ENCODE assay signal across 22 cellular contexts in the genomic region with DNA sequence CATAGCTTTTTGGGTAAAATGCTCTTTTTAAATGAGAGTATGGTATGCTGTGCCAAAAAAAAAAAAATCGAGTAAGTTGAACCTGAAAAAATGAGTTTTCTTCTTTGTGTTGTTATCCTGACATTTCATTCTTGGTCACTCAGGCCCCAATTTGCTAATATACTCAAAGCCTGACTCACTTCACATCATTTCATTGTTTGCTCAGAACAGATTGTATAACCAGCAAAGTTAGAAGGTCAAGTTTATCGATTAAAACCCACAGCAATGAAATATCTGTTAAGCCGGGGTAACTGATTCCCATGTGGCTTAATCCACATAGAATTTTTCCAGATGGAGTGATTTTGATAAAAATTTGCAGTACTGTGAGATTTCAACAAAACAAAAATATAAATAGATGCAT.
DNase-seq lines count a peak whose midpoint lies in the region; ATAC-seq, FAIRE-seq and TF ChIP-seq lines count a peak whose summit lies in the region.
"Had no signal": no experiment of that assay in that cellular context is flagged by ENCODE, and none has a peak within 500 bp of the region (broad histone marks: within the 10 kb centered on the region; RNA-seq: fewer than 3 reads in every experiment).

No MANE protein-coding gene starts in this region.

- ATAC-seq in IMR-90 (ENCODE audit: low read depth) (no peak), pancreas (no peak)
- ATAC-seq: HCT116 had no signal

- TF ChIP-seq POLR2A in IMR-90 (IDR thresholded peaks at IDR 0.05; ENCODE audit: low read depth, low read length), result no peak

- no peak overlapping the region for H2BK20ac ChIP-seq in IMR-90 (ENCODE audit: low read depth, low read length)

- dilution Hi-C loops in IMR-90 (cut with HindIII; ENCODE audit: low sequenced_read_pairs, unreplicated experiment), result no loop called here

- CTCF ChIA-PET in Calu3 (lab: Charles Lee) (no interaction called here), IMR-90 (lab: Yijun Ruan, JAX) (no interaction called here)

- BruUV-seq in Calu3 (replicated peaks; lab: Mats Ljungman, UMichigan) (no TSS peak), IMR-90 (replicated peaks; lab: Mats Ljungman, UMichigan) (no TSS peak)

- H3K27ac ChIP-seq in IMR-90 (ENCODE audit: insufficient read depth, low read length) (no peak overlapping the region), pancreas (no peak overlapping the region)
- H3K27ac ChIP-seq: GM23248 had no signal

- H3K18ac ChIP-seq in IMR-90 (ENCODE audit: low read depth, low read length), result no peak overlapping the region

- FAIRE-seq in pancreas (lab: Jason Lieb, UNC), result no peak
- FAIRE-seq: A204.1, D721Med, G401.6, GM12891, HTR-8/SVneo had no signal

- no peak overlapping the region for H2AFZ ChIP-seq in IMR-90 (replicated peaks; ENCODE audit: low read length, poor library complexity)
- H2AFZ ChIP-seq: GM23248 had no signal

- in situ Hi-C loops in IMR-90 (cut with MboI; ENCODE audit: low sequenced_read_pairs), result no loop called here

- no peaks in the 10 kb centered on the region for H3K27me3 ChIP-seq in IMR-90 (ENCODE audit: control insufficient read depth, insufficient read depth, low read length)
- H3K27me3 ChIP-seq in pancreas, result no peaks in the 10 kb centered on the region
- H3K27me3 ChIP-seq: BE2C had no signal

- H3K14ac ChIP-seq in IMR-90 (replicated peaks; ENCODE audit: low read depth, low read length), result no peak overlapping the region

- no CpG with 5 or more reads among the region's 3 CpGs for WGBS in IMR-90 (ENCODE audit: extremely low coverage in 2 of 2, insufficient read length in 1 of 2), 2 experiments
- WGBS in pancreas, 2 donors, result 14 to 21% methylated on average over 3 of the region's 3 CpGs

- no peaks in the 10 kb centered on the region for H3K27me3 Mint-ChIP-seq in Calu3 (ENCODE audit: unreplicated experiment)
- H3K27me3 Mint-ChIP-seq: CD4-positive, CD25-positive, alpha-beta regulatory T cell; CD8-positive, alpha-beta memory T cell had no signal

- no peaks in the 10 kb centered on the region for H4K20me1 ChIP-seq in IMR-90 (ENCODE audit: insufficient read depth, low read length)

- no peaks in the 10 kb centered on the region for H3K9me3 Mint-ChIP-seq in Calu3 (ENCODE audit: low read depth, unreplicated experiment)
- H3K9me3 Mint-ChIP-seq: HFFc6 had no signal

- POLR2A ChIA-PET in IMR-90 (lab: Charles Lee; ENCODE audit: unreplicated experiment), result no interaction called here

- H3K4me1 ChIP-seq in IMR-90 (ENCODE audit: control insufficient read depth, insufficient read depth, low read length), result no peaks in the 10 kb centered on the region
- H3K4me1 ChIP-seq in pancreas, result no peaks in the 10 kb centered on the region
- H3K4me1 ChIP-seq: BE2C had no signal

- no peak overlapping the region for H2AK9ac ChIP-seq in IMR-90 (replicated peaks; ENCODE audit: low read depth, low read length, poor library complexity)

- H3K9me1 ChIP-seq in IMR-90 (ENCODE audit: insufficient read depth, low read length), result no peaks in the 10 kb centered on the region

- intact Hi-C loops in Calu3 (cut with micrococcal nuclease; ENCODE audit: unreplicated experiment), result no loop called here
- intact Hi-C loops in IMR-90 (cut with micrococcal nuclease), result no loop called here
- intact Hi-C loops in pancreas (cut with DNase I), result no loop called here

- H3K27ac Mint-ChIP-seq in Calu3 (ENCODE audit: unreplicated experiment), result no peak overlapping the region
- H3K27ac Mint-ChIP-seq: CD4-positive, CD25-positive, alpha-beta regulatory T cell; HFFc6 had no signal

- H4K5ac ChIP-seq in IMR-90 (ENCODE audit: low read depth, low read length), result no peak overlapping the region

- TF ChIP-seq CTCF in Calu3 (IDR thresholded peaks at IDR 0.05; ENCODE audit: unreplicated experiment), result no peak
- TF ChIP-seq CTCF in IMR-90 (conservative IDR thresholded peaks at IDR 0.05; ENCODE audit: low read depth, low read length), result no peak
- no peak for TF ChIP-seq CTCF in pancreas (IDR thresholded peaks at IDR 0.05)

- H3K9me3 ChIP-seq in IMR-90 (ENCODE audit: control insufficient read depth, insufficient read depth, low read length), result no peaks in the 10 kb centered on the region
- H3K9me3 ChIP-seq in pancreas, result no peaks in the 10 kb centered on the region
- H3K9me3 ChIP-seq: BE2C had no signal

- H3K4me2 ChIP-seq in IMR-90 (ENCODE audit: low read depth, low read length), result no peak overlapping the region

- no peak overlapping the region for H2AK5ac ChIP-seq in IMR-90 (ENCODE audit: low read depth, low read length)

- no peak overlapping the region for H2BK5ac ChIP-seq in IMR-90 (ENCODE audit: low read depth, low read length, poor library complexity, severe bottlenecking)

- no peak overlapping the region for H2BK120ac ChIP-seq in IMR-90 (ENCODE audit: low read depth, low read length)

- DNase-seq in Calu3, result peak; percentile 1
- peak; percentile 3 for DNase-seq in IMR-90
- DNase-seq in NCI-H748 (lab: John Stamatoyannopoulos, UW; ENCODE audit: unreplicated experiment), result peak; percentile 57
- peak; percentile 25 for DNase-seq in fibroblast of peridontal ligament (ENCODE audit: extremely low read depth)
- no peak for DNase-seq in activated CD4-positive, alpha-beta T cell treated with anti-CD3 and anti-CD28 coated beads, Interleukin-2, amount 50 U/mL, for 48 hours
- no peak for DNase-seq in germinal center (ENCODE audit: low spot score)
- no peak for DNase-seq in kidney tubule cell (ENCODE audit: low spot score)
- DNase-seq in pancreas, result no peak
- DNase-seq: ACHN; BE2C; C1 segment of cervical spinal cord; CD4-positive, CD25-positive, alpha-beta regulatory T cell; CD8-positive, alpha-beta memory T cell; COR-L47; GM23248; HFFc6 had no signal

- TF ChIP-seq RAD21 in IMR-90 (IDR thresholded peaks at IDR 0.05; ENCODE audit: low read length), result no peak

- H4K91ac ChIP-seq in IMR-90 (ENCODE audit: insufficient read depth, low read depth, low read length), result no peak overlapping the region

- peaks cover 8% of the 10 kb centered on the region for H3K4me1 Mint-ChIP-seq in Calu3 (ENCODE audit: low read depth, unreplicated experiment)
- H3K4me1 Mint-ChIP-seq: CD4-positive, CD25-positive, alpha-beta regulatory T cell; CD8-positive, alpha-beta memory T cell had no signal

- no peaks in the 10 kb centered on the region for H3K36me3 Mint-ChIP-seq in Calu3 (ENCODE audit: insufficient read depth, unreplicated experiment)
- H3K36me3 Mint-ChIP-seq: CD4-positive, CD25-positive, alpha-beta regulatory T cell; CD8-positive, alpha-beta memory T cell had no signal

- H4K8ac ChIP-seq in IMR-90 (ENCODE audit: low read depth in 2 of 2, low read length in 2 of 2), result no peak overlapping the region

- H3K4me3 Mint-ChIP-seq in Calu3 (ENCODE audit: low read depth, unreplicated experiment), result no peak overlapping the region
- H3K4me3 Mint-ChIP-seq: CD4-positive, CD25-positive, alpha-beta regulatory T cell; CD8-positive, alpha-beta memory T cell; HFFc6 had no signal

- H3K79me1 ChIP-seq in IMR-90 (ENCODE audit: low read depth in 1 of 2, low read length in 2 of 2), result no peaks in the 10 kb centered on the region

- no peaks in the 10 kb centered on the region for H3K36me3 ChIP-seq in IMR-90 (ENCODE audit: control insufficient read depth, insufficient read depth, low read length)
- no peaks in the 10 kb centered on the region for H3K36me3 ChIP-seq in pancreas
- H3K36me3 ChIP-seq: BE2C had no signal

- H3K23ac ChIP-seq in IMR-90 (ENCODE audit: low read depth, low read length), result no peak overlapping the region

- no peak overlapping the region for H3K4me3 ChIP-seq in IMR-90 (ENCODE audit: insufficient read depth, low read depth, low read length)
- H3K4me3 ChIP-seq in pancreas, result no peak overlapping the region
- H3K4me3 ChIP-seq: GM23248 had no signal

- no peak overlapping the region for H3K9ac ChIP-seq in IMR-90 (ENCODE audit: low read depth, low read length)
- H3K9ac ChIP-seq: GM23248 had no signal

- no peak overlapping the region for H3K56ac ChIP-seq in IMR-90 (ENCODE audit: extremely low read depth, insufficient read depth, low read length)

- H2BK15ac ChIP-seq in IMR-90 (ENCODE audit: low read depth, low read length), result no peak overlapping the region

- H3K4ac ChIP-seq in IMR-90 (ENCODE audit: low read depth, low read length), result no peak overlapping the region

TF ChIP-seq in IMR-90, 13 proteins besides CTCF, POLR2A, EP300 and RAD21:
- no peak for TF ChIP-seq ELK1 (IDR thresholded peaks at IDR 0.05; ENCODE audit: borderline replicate concordance, low read depth, low read length)
- TF ChIP-seq FOS (IDR thresholded peaks at IDR 0.05; ENCODE audit: low read depth, low read length), result no peak
- TF ChIP-seq RFX5 (IDR thresholded peaks at IDR 0.05; ENCODE audit: low read depth, low read length), result no peak
- TF ChIP-seq RCOR1 (IDR thresholded peaks at IDR 0.05; ENCODE audit: insufficient replicate concordance, low read length), result no peak
- TF ChIP-seq CHD1 (IDR thresholded peaks at IDR 0.05; ENCODE audit: low read depth, low read length), result no peak
- no peak for TF ChIP-seq NFE2L2 (IDR thresholded peaks at IDR 0.05; ENCODE audit: low read depth, low read length)
- no peak for TF ChIP-seq MAZ (IDR thresholded peaks at IDR 0.05; ENCODE audit: borderline replicate concordance, low read depth, low read length)
- TF ChIP-seq, protein P1, sequence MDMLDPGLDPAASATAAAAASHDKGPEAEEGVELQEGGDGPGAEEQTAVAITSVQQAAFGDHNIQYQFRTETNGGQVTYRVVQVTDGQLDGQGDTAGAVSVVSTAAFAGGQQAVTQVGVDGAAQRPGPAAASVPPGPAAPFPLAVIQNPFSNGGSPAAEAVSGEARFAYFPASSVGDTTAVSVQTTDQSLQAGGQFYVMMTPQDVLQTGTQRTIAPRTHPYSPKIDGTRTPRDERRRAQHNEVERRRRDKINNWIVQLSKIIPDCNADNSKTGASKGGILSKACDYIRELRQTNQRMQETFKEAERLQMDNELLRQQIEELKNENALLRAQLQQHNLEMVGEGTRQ (IDR thresholded peaks at IDR 0.05; ENCODE audit: low read depth, low read length), result no peak
- no peak for TF ChIP-seq MAFK (IDR thresholded peaks at IDR 0.05; ENCODE audit: low read depth, low read length)
- no peak for TF ChIP-seq MXI1 (IDR thresholded peaks at IDR 0.05; ENCODE audit: borderline replicate concordance, low read depth, low read length)
- TF ChIP-seq CEBPB (IDR thresholded peaks at IDR 0.05; ENCODE audit: low read depth, low read length), result no peak
- TF ChIP-seq BHLHE40 (IDR thresholded peaks at IDR 0.05; ENCODE audit: low read depth, low read length), result no peak

Comparison
In these comparisons a context has a peak if more than half of its experiments do, and no peak if none do; other contexts are left out.
1. DNase-seq: peak in Calu3 (single experiment), IMR-90 (single experiment), NCI-H748 (single experiment) and fibroblast of peridontal ligament (single experiment); none in activated CD4-positive, alpha-beta T cell treated with anti-CD3 and anti-CD28 coated beads, Interleukin-2, amount 50 U/mL, for 48 hours (0 of 2), germinal center (single experiment), kidney tubule cell (single experiment) and pancreas (0 of 6).